In the genomic region with DNA sequence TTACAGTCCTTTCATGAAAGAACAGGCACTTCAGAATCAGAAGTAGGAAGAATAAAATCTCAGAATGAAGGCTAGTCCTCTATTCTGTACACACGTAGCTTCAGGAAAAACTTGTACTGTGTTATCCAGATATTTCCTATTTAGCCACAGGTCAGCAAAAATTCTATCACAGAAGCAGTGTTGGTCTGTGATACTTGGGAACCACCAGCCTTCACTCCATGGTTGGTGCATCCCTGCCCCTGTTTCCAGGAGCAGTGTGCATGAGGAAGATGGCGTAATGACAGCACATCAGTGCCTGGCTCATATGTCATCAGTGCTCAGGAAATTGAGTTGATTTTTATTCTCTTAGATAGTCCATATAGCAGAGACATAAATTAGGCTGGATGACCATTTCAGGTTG, we compare ENCODE assay signal across 13 cellular contexts.
A peak's percentile ranks its signal among the peaks of the same experiment; 100 is the strongest.
DNase-seq lines count a peak whose midpoint lies in the region; ATAC-seq, FAIRE-seq and TF ChIP-seq lines count a peak whose summit lies in the region.
"Had no signal": no experiment of that assay in that cellular context is flagged by ENCODE, and none has a peak within 500 bp of the region (broad histone marks: within the 10 kb centered on the region; RNA-seq: fewer than 3 reads in every experiment).

No MANE protein-coding gene starts in this region.

- no peaks in the 10 kb centered on the region for H3K4me1 Mint-ChIP-seq in CD8-positive, alpha-beta T cell (ENCODE audit: low read depth)

- H3K79me2 ChIP-seq in Loucy (ENCODE audit: insufficient read depth, low read length) (no peaks in the 10 kb centered on the region), mammary epithelial cell (ENCODE audit: insufficient read depth, low read length) (peaks cover 68% of the 10 kb centered on the region)

- H3K4me1 ChIP-seq in Loucy (ENCODE audit: insufficient read depth, low read length, poor library complexity, severe bottlenecking) (peaks cover 17% of the 10 kb centered on the region), mammary epithelial cell (ENCODE audit: insufficient read depth, low read length) (peaks cover 59% of the 10 kb centered on the region), suprapubic skin (peaks cover 54% of the 10 kb centered on the region), small intestine (ENCODE audit: control insufficient read depth in 2 of 2, insufficient read depth in 1 of 2, low read depth in 1 of 2, low read length in 1 of 2) (peaks cover 0 to 3% of the 10 kb centered on the region in 2 donors)
- no peaks in the 10 kb centered on the region for H3K4me1 ChIP-seq in CD8-positive, alpha-beta T cell (ENCODE audit: insufficient read depth, low read length)

- TF ChIP-seq EP300 in suprapubic skin (IDR thresholded peaks at IDR 0.05), result no peak

- H3K27me3 ChIP-seq in Loucy (ENCODE audit: insufficient read depth, low read length, poor library complexity, severe bottlenecking) (no peaks in the 10 kb centered on the region), mammary epithelial cell (ENCODE audit: insufficient read depth, low read length) (no peaks in the 10 kb centered on the region), suprapubic skin (no peaks in the 10 kb centered on the region), small intestine (ENCODE audit: control insufficient read depth in 2 of 2, insufficient read depth in 2 of 2, low read length in 2 of 2) (no peaks in the 10 kb centered on the region)
- H3K27me3 ChIP-seq in CD8-positive, alpha-beta T cell (ENCODE audit: insufficient read depth, low read length), result no peaks in the 10 kb centered on the region
- H3K27me3 ChIP-seq: MG63 had no signal

- no peaks in the 10 kb centered on the region for H3K9me3 ChIP-seq in Loucy (ENCODE audit: insufficient read depth, low read depth, low read length)
- H3K9me3 ChIP-seq in mammary epithelial cell (replicated peaks; ENCODE audit: insufficient read depth, low read length), result no peaks in the 10 kb centered on the region
- H3K9me3 ChIP-seq in suprapubic skin, result no peaks in the 10 kb centered on the region
- no peaks in the 10 kb centered on the region for H3K9me3 ChIP-seq in CD8-positive, alpha-beta T cell (ENCODE audit: low read length)
- no peaks in the 10 kb centered on the region for H3K9me3 ChIP-seq in small intestine (ENCODE audit: control insufficient read depth, low read depth)
- H3K9me3 ChIP-seq: MG63 had no signal

- no peak for TF ChIP-seq POLR2A in suprapubic skin (IDR thresholded peaks at IDR 0.05)

- H3K27ac Mint-ChIP-seq in CD8-positive, alpha-beta T cell, result no peak overlapping the region

- H3F3A ChIP-seq in Loucy (ENCODE audit: low read depth), result no peaks in the 10 kb centered on the region

- TF ChIP-seq CTCF in Loucy (conservative IDR thresholded peaks at IDR 0.05; ENCODE audit: low read length), result no peak
- TF ChIP-seq CTCF in mammary epithelial cell (conservative IDR thresholded peaks at IDR 0.05 in 1 of 2, IDR thresholded peaks at IDR 0.05 in 1 of 2; ENCODE audit: extremely low read depth in 1 of 2, insufficient read depth in 1 of 2, low read depth in 1 of 2, low read length in 2 of 2), result no peak
- TF ChIP-seq CTCF in suprapubic skin (IDR thresholded peaks at IDR 0.05), result no peak
- TF ChIP-seq CTCF in CD8-positive, alpha-beta T cell (IDR thresholded peaks at IDR 0.05), result no peak

- FAIRE-seq in frontal cortex (lab: Jason Lieb, UNC) (no peak), small intestine (lab: Jason Lieb, UNC) (no peak)

- H3K4me3 ChIP-seq in Loucy (ENCODE audit: low read length, poor library complexity, severe bottlenecking), result no peak overlapping the region
- no peak overlapping the region for H3K4me3 ChIP-seq in mammary epithelial cell (replicated peaks in 1 of 3; ENCODE audit: insufficient read depth in 1 of 3, low read depth in 2 of 3, low read length in 3 of 3)
- H3K4me3 ChIP-seq in suprapubic skin, result no peak overlapping the region
- H3K4me3 ChIP-seq in CD8-positive, alpha-beta T cell (ENCODE audit: low read depth, low read length), result no peak overlapping the region
- no peak overlapping the region for H3K4me3 ChIP-seq in small intestine (ENCODE audit: low read depth in 1 of 2, low read length in 2 of 2)
- H3K4me3 ChIP-seq: MG63 had no signal

- H3K27ac ChIP-seq in mammary epithelial cell (ENCODE audit: insufficient read depth, low read depth, low read length), result peak overlapping the region; percentile 5
- peak overlapping the region; percentile 91 for H3K27ac ChIP-seq in suprapubic skin
- H3K27ac ChIP-seq in CD8-positive, alpha-beta T cell (ENCODE audit: low read depth, low read length), result no peak overlapping the region
- peak overlapping the region in 1 of 2 donors; percentile 30 for H3K27ac ChIP-seq in small intestine (ENCODE audit: low read depth in 1 of 2, low read length in 1 of 2)
- H3K27ac ChIP-seq: C4-2B had no signal

- in situ Hi-C loops in mammary epithelial cell (cut with MboI; ENCODE audit: low sequenced_read_pairs in 2 of 2), result no loop called here

- no peak for DNase-seq in mammary epithelial cell
- peak; percentile 72 to 88 for DNase-seq in lung microvascular endothelial cell (ENCODE audit: low read depth in 2 of 2)
- no peak for DNase-seq in suprapubic skin (ENCODE audit: low spot score in 2 of 2)
- DNase-seq in CD8-positive, alpha-beta T cell, result no peak
- DNase-seq in frontal cortex (ENCODE audit: low spot score in 2 of 2), result no peak
- no peak for DNase-seq in small intestine
- DNase-seq: activated CD4-positive, CD25-positive, alpha-beta regulatory T cell; H9; nucleus accumbens had no signal

- H4K20me1 ChIP-seq in Loucy (ENCODE audit: insufficient read depth, low read length, poor library complexity, severe bottlenecking) (no peaks in the 10 kb centered on the region), mammary epithelial cell (ENCODE audit: insufficient read depth, low read length) (no peaks in the 10 kb centered on the region)

- WGBS in mammary epithelial cell (ENCODE audit: low coverage, missing lambda C conversion rate), result 100% methylated on average over 2 of the region's 2 CpGs
- WGBS in suprapubic skin, result 74% methylated on average over 2 of the region's 2 CpGs
- WGBS in small intestine, 3 donors, result 80 to 93% (median 89%) methylated on average over 2 of the region's 2 CpGs

- dilution Hi-C loops in mammary epithelial cell (cut with HindIII; ENCODE audit: low sequenced_read_pairs), result no loop called here

- no peak overlapping the region for H2AFZ ChIP-seq in Loucy (ENCODE audit: low read length)
- H2AFZ ChIP-seq in mammary epithelial cell (ENCODE audit: low read depth, low read length), result no peak overlapping the region

- CTCF ChIA-PET in mammary epithelial cell (lab: Charles Lee; ENCODE audit: low non-redundant PET), result no interaction called here
- CTCF ChIA-PET in CD8-positive, alpha-beta T cell (lab: Charles Lee), result interaction anchor here (2.3 kb wide), 1 partner anchor 12 kb away, joined by 6 read pairs; no protein-coding TSS in a partner anchor

- no peaks in the 10 kb centered on the region for H3K9me2 ChIP-seq in Loucy (replicated peaks; ENCODE audit: low read depth, low read length)

- peak overlapping the region; percentile 5 for H3K4me2 ChIP-seq in Loucy (ENCODE audit: low read depth, low read length, poor library complexity, severe bottlenecking)
- no peak overlapping the region for H3K4me2 ChIP-seq in mammary epithelial cell (ENCODE audit: insufficient read depth, low read depth, low read length)

- no peaks in the 10 kb centered on the region for H3K36me3 Mint-ChIP-seq in CD8-positive, alpha-beta T cell

- H3K9ac ChIP-seq in Loucy (ENCODE audit: low read depth, low read length, poor library complexity, severe bottlenecking) (no peak overlapping the region), mammary epithelial cell (ENCODE audit: insufficient read depth, low read length) (no peak overlapping the region)

- intact Hi-C loops in mammary epithelial cell (cut with micrococcal nuclease), result loop anchor here (5.0 kb wide), 1 partner anchor 118 kb away; no protein-coding TSS in a partner anchor
- intact Hi-C loops in CD8-positive, alpha-beta T cell (cut with DNase I, micrococcal nuclease), result no loop called here

- H3K9me3 Mint-ChIP-seq in CD8-positive, alpha-beta T cell, result no peaks in the 10 kb centered on the region
- H3K9me3 Mint-ChIP-seq: H9 had no signal

- BruUV-seq in mammary epithelial cell (replicated peaks; lab: Mats Ljungman, UMichigan), result no TSS peak

- no peak for ATAC-seq in CD8-positive, alpha-beta T cell
- no peak for ATAC-seq in HG03571 (IDR thresholded peaks at IDR 0.05; ENCODE audit: unreplicated experiment)

- no peak overlapping the region for H3K4me3 Mint-ChIP-seq in CD8-positive, alpha-beta T cell
- H3K4me3 Mint-ChIP-seq: H9 had no signal

- no peaks in the 10 kb centered on the region for H3K36me3 ChIP-seq in Loucy (ENCODE audit: insufficient read depth, low read length)
- H3K36me3 ChIP-seq in mammary epithelial cell (ENCODE audit: insufficient read depth, low read length), result no peaks in the 10 kb centered on the region
- no peaks in the 10 kb centered on the region for H3K36me3 ChIP-seq in suprapubic skin
- H3K36me3 ChIP-seq in CD8-positive, alpha-beta T cell (ENCODE audit: insufficient read depth, low read length), result no peaks in the 10 kb centered on the region
- H3K36me3 ChIP-seq in small intestine (ENCODE audit: control insufficient read depth in 2 of 2, insufficient read depth in 2 of 2, low read length in 2 of 2), result no peaks in the 10 kb centered on the region
- H3K36me3 ChIP-seq: MG63 had no signal

- peaks cover 31% of the 10 kb centered on the region for H3K27me3 Mint-ChIP-seq in CD8-positive, alpha-beta T cell (ENCODE audit: low read depth)

- POLR2A ChIA-PET in CD8-positive, alpha-beta T cell (lab: Charles Lee), result no interaction called here

Comparison
In these comparisons a context has a peak if more than half of its experiments do, and no peak if none do; other contexts are left out.
1. DNase-seq: peak in lung microvascular endothelial cell (2 of 2); none in mammary epithelial cell (single experiment), suprapubic skin (0 of 2), CD8-positive, alpha-beta T cell (0 of 7), frontal cortex (0 of 2) and small intestine (single experiment).